Comparison of ENCODE assay signal across 8 cellular contexts in the genomic region with DNA sequence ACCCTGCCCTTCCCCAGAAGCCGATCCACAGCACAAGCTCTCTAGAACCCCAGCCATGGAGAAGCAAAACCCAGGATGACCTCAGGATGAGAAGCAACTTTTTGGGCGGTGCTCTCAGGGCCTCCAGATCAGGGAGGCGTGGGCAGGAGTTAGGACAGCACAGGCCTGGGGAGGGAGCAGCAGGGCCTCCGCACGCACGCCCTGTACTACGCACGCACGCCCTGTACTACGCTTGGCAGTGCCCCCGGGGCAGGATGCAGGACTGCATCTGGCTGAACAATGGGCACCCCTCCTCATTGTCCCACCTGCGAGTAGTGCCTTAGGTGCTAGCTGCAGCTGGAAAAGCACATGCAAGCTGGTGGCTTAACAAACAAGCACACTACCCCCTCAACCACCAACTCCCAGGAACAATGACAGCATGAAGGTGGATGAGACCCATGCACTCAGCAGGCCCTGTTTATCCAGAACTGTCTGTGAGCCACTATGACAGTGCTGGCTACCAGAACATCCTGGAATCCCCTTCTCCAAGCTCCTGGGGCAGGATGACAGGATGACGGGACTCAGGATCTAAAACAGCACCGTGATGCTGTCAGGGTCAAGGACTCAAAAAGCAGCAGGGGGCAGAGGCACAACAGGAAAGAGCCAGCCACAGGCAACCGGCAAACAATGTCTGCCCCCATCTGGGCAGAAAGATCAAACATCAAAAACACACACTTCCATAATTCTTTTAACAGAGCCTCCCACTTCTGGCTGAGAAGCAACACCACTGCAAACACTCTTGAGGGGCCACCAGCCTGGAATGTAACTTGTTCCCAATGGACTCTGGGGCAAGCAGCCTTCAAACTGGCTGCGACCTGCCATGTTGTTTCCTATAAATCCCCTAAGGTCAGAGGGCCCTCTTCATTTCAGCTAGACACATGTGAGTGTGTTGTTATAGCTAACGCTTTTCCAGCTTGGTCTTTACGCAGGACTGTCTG. TPM values are rescaled to one million over a fixed set of nuclear protein-coding genes. Genes with fewer than 3 reads are reported as not detected.
DNase-seq lines count a peak whose midpoint lies in the region; ATAC-seq, FAIRE-seq and TF ChIP-seq lines count a peak whose summit lies in the region.

No MANE protein-coding gene starts in this region.

- peak; percentile 54 for TF ChIP-seq CTCF in BE2C (IDR thresholded peaks at IDR 0.05; ENCODE audit: low read depth, low read length)
- TF ChIP-seq CTCF in VCaP (conservative IDR thresholded peaks at IDR 0.05), result peak; percentile 26; the same call in 1 of the 2 replicates
- TF ChIP-seq CTCF in liver (IDR thresholded peaks at IDR 0.05; ENCODE audit: low read depth, low read length, missing input control), result no peak
- TF ChIP-seq CTCF in Calu3 (IDR thresholded peaks at IDR 0.05; ENCODE audit: unreplicated experiment), result no peak

- no peak overlapping the region for H3K9ac ChIP-seq in liver (ENCODE audit: low read depth in 1 of 2, low read length in 2 of 2)

- peak; percentile 16 to 26 for TF ChIP-seq RAD21 in liver (IDR thresholded peaks at IDR 0.05)

- no peak overlapping the region for H3K4me3 Mint-ChIP-seq in Calu3 (ENCODE audit: low read depth, unreplicated experiment)

- intact Hi-C loops in Calu3 (cut with micrococcal nuclease; ENCODE audit: unreplicated experiment), result no loop called here

- CTCF ChIA-PET in Calu3 (lab: Charles Lee), result interaction anchor here (0.6 to 1.0 kb wide), 2 partner anchors 14 to 110 kb away, joined by 3 read pairs; no protein-coding TSS in a partner anchor

- WGBS in liver, result 82% methylated on average over 18 of the region's 18 CpGs

- H3K27me3 Mint-ChIP-seq in Calu3 (ENCODE audit: unreplicated experiment), result no peaks in the 10 kb centered on the region

- no peaks in the 10 kb centered on the region for H3K36me3 Mint-ChIP-seq in Calu3 (ENCODE audit: insufficient read depth, unreplicated experiment)

- BruUV-seq in Calu3 (replicated peaks; lab: Mats Ljungman, UMichigan), result no TSS peak

- H3K27me3 ChIP-seq in BE2C (no peaks in the 10 kb centered on the region), liver (ENCODE audit: control insufficient read depth in 4 of 4, insufficient read depth in 4 of 4, low read length in 3 of 4) (no peaks in the 10 kb centered on the region)

- no peaks in the 10 kb centered on the region for H3K9me3 ChIP-seq in BE2C
- H3K9me3 ChIP-seq in liver (ENCODE audit: control insufficient read depth in 4 of 4, low read length in 3 of 4), result no peaks in the 10 kb centered on the region

- H3K4me3 ChIP-seq in BE2C (ENCODE audit: low read depth, low read length), result no peak overlapping the region
- no peak overlapping the region for H3K4me3 ChIP-seq in liver (ENCODE audit: low read depth in 1 of 3, low read length in 3 of 3)

- no peaks in the 10 kb centered on the region for H3K9me3 Mint-ChIP-seq in Calu3 (ENCODE audit: low read depth, unreplicated experiment)

- H3K36me3 ChIP-seq in BE2C, result no peaks in the 10 kb centered on the region
- H3K36me3 ChIP-seq in liver (ENCODE audit: control insufficient read depth in 4 of 4, insufficient read depth in 3 of 4, low read depth in 1 of 4, low read length in 3 of 4), result no peaks in the 10 kb centered on the region

- DNase-seq in BE2C (peak; percentile 37), HT-29 (ENCODE audit: low spot score) (peak; percentile 29), GM19240 (ENCODE audit: insufficient read length, low spot score) (no peak), Calu3 (no peak), HTR-8/SVneo (ENCODE audit: insufficient read length, low spot score) (no peak)

- no peak for FAIRE-seq in HTR-8/SVneo (lab: Jason Lieb, UNC)

- H3K27ac ChIP-seq in VCaP (no peak overlapping the region), liver (ENCODE audit: low read depth in 1 of 2, low read length in 2 of 2) (no peak overlapping the region)

- peaks cover 25% of the 10 kb centered on the region for H3K4me1 Mint-ChIP-seq in Calu3 (ENCODE audit: low read depth, unreplicated experiment)

- ATAC-seq in GM21825 (IDR thresholded peaks at IDR 0.05; ENCODE audit: unreplicated experiment), result no peak

- H3K4me1 ChIP-seq in BE2C (no peaks in the 10 kb centered on the region; the same call in 1 of the 2 replicates), liver (ENCODE audit: control insufficient read depth in 4 of 4, insufficient read depth in 4 of 4, low read length in 3 of 4) (peaks cover 0 to 4% (median 2%) of the 10 kb centered on the region in 4 donors)

- no peak overlapping the region for H3K27ac Mint-ChIP-seq in Calu3 (ENCODE audit: unreplicated experiment)

TF ChIP-seq in liver, 16 proteins besides CTCF, POLR2A, EP300 and RAD21:
- TF ChIP-seq FOXA2 (IDR thresholded peaks at IDR 0.05) (no peak), EGR1 (IDR thresholded peaks at IDR 0.05; ENCODE audit: low read depth in 2 of 2) (no peak), YY1 (IDR thresholded peaks at IDR 0.05) (no peak), JUND (IDR thresholded peaks at IDR 0.05) (no peak), RXRA (IDR thresholded peaks at IDR 0.05) (no peak), HNF4G (IDR thresholded peaks at IDR 0.05) (no peak), FOXA1 (IDR thresholded peaks at IDR 0.05) (no peak), TAF1 (conservative IDR thresholded peaks at IDR 0.05) (no peak), HNF4A (conservative IDR thresholded peaks at IDR 0.05) (no peak), SP1 (IDR thresholded peaks at IDR 0.05) (no peak), NR2F2 (IDR thresholded peaks at IDR 0.05) (no peak), GABPA (IDR thresholded peaks at IDR 0.05 in 1 of 2, conservative IDR thresholded peaks at IDR 0.05 in 1 of 2) (no peak)
- TF ChIP-seq, protein P1, sequence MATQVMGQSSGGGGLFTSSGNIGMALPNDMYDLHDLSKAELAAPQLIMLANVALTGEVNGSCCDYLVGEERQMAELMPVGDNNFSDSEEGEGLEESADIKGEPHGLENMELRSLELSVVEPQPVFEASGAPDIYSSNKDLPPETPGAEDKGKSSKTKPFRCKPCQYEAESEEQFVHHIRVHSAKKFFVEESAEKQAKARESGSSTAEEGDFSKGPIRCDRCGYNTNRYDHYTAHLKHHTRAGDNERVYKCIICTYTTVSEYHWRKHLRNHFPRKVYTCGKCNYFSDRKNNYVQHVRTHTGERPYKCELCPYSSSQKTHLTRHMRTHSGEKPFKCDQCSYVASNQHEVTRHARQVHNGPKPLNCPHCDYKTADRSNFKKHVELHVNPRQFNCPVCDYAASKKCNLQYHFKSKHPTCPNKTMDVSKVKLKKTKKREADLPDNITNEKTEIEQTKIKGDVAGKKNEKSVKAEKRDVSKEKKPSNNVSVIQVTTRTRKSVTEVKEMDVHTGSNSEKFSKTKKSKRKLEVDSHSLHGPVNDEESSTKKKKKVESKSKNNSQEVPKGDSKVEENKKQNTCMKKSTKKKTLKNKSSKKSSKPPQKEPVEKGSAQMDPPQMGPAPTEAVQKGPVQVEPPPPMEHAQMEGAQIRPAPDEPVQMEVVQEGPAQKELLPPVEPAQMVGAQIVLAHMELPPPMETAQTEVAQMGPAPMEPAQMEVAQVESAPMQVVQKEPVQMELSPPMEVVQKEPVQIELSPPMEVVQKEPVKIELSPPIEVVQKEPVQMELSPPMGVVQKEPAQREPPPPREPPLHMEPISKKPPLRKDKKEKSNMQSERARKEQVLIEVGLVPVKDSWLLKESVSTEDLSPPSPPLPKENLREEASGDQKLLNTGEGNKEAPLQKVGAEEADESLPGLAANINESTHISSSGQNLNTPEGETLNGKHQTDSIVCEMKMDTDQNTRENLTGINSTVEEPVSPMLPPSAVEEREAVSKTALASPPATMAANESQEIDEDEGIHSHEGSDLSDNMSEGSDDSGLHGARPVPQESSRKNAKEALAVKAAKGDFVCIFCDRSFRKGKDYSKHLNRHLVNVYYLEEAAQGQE (IDR thresholded peaks at IDR 0.05), result no peak
- TF ChIP-seq, protein P2, sequence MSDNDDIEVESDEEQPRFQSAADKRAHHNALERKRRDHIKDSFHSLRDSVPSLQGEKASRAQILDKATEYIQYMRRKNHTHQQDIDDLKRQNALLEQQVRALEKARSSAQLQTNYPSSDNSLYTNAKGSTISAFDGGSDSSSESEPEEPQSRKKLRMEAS (IDR thresholded peaks at IDR 0.05), result no peak
- TF ChIP-seq, protein P3, sequence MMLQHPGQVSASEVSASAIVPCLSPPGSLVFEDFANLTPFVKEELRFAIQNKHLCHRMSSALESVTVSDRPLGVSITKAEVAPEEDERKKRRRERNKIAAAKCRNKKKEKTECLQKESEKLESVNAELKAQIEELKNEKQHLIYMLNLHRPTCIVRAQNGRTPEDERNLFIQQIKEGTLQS (IDR thresholded peaks at IDR 0.05), result no peak
- TF ChIP-seq, protein P4, sequence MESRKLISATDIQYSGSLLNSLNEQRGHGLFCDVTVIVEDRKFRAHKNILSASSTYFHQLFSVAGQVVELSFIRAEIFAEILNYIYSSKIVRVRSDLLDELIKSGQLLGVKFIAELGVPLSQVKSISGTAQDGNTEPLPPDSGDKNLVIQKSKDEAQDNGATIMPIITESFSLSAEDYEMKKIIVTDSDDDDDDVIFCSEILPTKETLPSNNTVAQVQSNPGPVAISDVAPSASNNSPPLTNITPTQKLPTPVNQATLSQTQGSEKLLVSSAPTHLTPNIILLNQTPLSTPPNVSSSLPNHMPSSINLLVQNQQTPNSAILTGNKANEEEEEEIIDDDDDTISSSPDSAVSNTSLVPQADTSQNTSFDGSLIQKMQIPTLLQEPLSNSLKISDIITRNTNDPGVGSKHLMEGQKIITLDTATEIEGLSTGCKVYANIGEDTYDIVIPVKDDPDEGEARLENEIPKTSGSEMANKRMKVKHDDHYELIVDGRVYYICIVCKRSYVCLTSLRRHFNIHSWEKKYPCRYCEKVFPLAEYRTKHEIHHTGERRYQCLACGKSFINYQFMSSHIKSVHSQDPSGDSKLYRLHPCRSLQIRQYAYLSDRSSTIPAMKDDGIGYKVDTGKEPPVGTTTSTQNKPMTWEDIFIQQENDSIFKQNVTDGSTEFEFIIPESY (IDR thresholded peaks at IDR 0.05), result no peak

RNA-seq across cellular contexts. Expression of a gene that starts 11.7 kb away (rescaled TPM):
- 0.56 TPM for polyA plus RNA-seq in BE2C (2012; ENCODE audit: insufficient read depth, insufficient read length, low read depth)
- 55.9 and 67.9 TPM in 2 replicates for total RNA-seq in HT-29 (2014; rRNA removed; shearing (Covaris generic))
- total RNA-seq in liver (1 to 10 TPM; 1.2 to 3.6 TPM), Calu3 (2022) (15.5 and 24.7 TPM in 2 replicates)
- 1 to 10 TPM; 1.2 to 1.9 TPM for polyA plus RNA-seq in liver

Comparison
In these comparisons a context has a peak if more than half of its experiments do, and no peak if none do; other contexts are left out.
1. DNase-seq: peak in BE2C (single experiment) and HT-29 (single experiment); none in GM19240 (single experiment), Calu3 (single experiment) and HTR-8/SVneo (single experiment).
2. CTCF ChIP-seq: peak in BE2C (single experiment) and VCaP (single experiment); none in liver (single experiment) and Calu3 (single experiment).